ENCODE assay signal across 21 cellular contexts in genomic region chr10:97703398-97704067, GRCh38.
"Had no signal": no experiment of that assay in that cellular context is flagged by ENCODE, and none has a peak within 500 bp of the region (broad histone marks: within the 10 kb centered on the region; RNA-seq: fewer than 3 reads in every experiment).

No MANE protein-coding gene starts in this region.

- H3K4me3 ChIP-seq: MG63 had no signal

- H3K27me3 ChIP-seq: MG63 had no signal

- DNase-seq: IMR-90, Karpas-422, KG1, MG63, NCI-H1092 treated with DMSO at 0.1 percent for 48 hours, NCI-H1436, NCI-H187, NCI-H2029, NCI-H2081 treated with DMSO at 0.1 percent for 48 hours, NCI-H2171, NCI-H226, NCI-H446, NCI-H510A, NCI-H524 treated with DMSO at 0.1 percent for 48 hours, NCI-H69, NCI-H774, PC-3, SHP77, SK-N-SH had no signal

- H3K9me3 ChIP-seq: MG63, SK-N-SH had no signal

- ATAC-seq: Panc1, PC-3 had no signal

- H3K36me3 ChIP-seq: MG63 had no signal

- H3K9ac ChIP-seq: SK-N-SH had no signal

- H3K27ac ChIP-seq: RWPE1 had no signal

- H3K4me2 ChIP-seq: SK-N-SH had no signal
